16 cellular contexts compared by ENCODE assay signal in genomic region chr2:237341872-237342271, GRCh38.
DNase-seq lines count a peak whose midpoint lies in the region; ATAC-seq and TF ChIP-seq lines count a peak whose summit lies in the region.
"Had no signal": no experiment of that assay in that cellular context is flagged by ENCODE, and none has a peak within 500 bp of the region (broad histone marks: within the 10 kb centered on the region; RNA-seq: fewer than 3 reads in every experiment).

No MANE protein-coding gene starts in this region.

- H3K9me3 ChIP-seq in parathyroid adenoma (ENCODE audit: control insufficient read depth, low read length) (no peaks in the 10 kb centered on the region), testis (no peaks in the 10 kb centered on the region)
- H3K9me3 ChIP-seq: ascending aorta, gastrocnemius medialis had no signal

- TF ChIP-seq CTCF in fibroblast of mammary gland (conservative IDR thresholded peaks at IDR 0.05; ENCODE audit: control insufficient read depth, insufficient read depth, low read depth, low read length) = no peak
- TF ChIP-seq CTCF in parathyroid adenoma (IDR thresholded peaks at IDR 0.05) = no peak
- no peak for TF ChIP-seq CTCF in testis (IDR thresholded peaks at IDR 0.05)

- DNase-seq in DMS53 treated with DMSO at 0.1 percent for 48 hours (lab: John Stamatoyannopoulos, UW; ENCODE audit: unreplicated experiment) (peak; percentile 18), NCI-H69 (lab: John Stamatoyannopoulos, UW) (peak; percentile 1), fibroblast of mammary gland (ENCODE audit: low read depth) (peak; percentile 65), GM19238 (ENCODE audit: insufficient read length, low spot score) (no peak), testis (no peak), NCI-H1930 (lab: John Stamatoyannopoulos, UW) (no peak)
- DNase-seq: activated CD8-positive, alpha-beta T cell treated with anti-CD3 and anti-CD28 coated beads, Interleukin-2, amount 10 ng/mL, durations not matched to agents 7 days and 5 days; Karpas-422; midbrain; posterior cingulate gyrus had no signal

- H3K4me3 ChIP-seq in fibroblast of mammary gland (ENCODE audit: control insufficient read depth, low read depth, low read length) (no peak overlapping the region), parathyroid adenoma (ENCODE audit: low read depth, low read length) (no peak overlapping the region), testis (no peak overlapping the region)
- H3K4me3 ChIP-seq: ascending aorta, gastrocnemius medialis had no signal

- H3K36me3 ChIP-seq in parathyroid adenoma (ENCODE audit: control insufficient read depth, insufficient read depth, low read length) = no peaks in the 10 kb centered on the region
- no peaks in the 10 kb centered on the region for H3K36me3 ChIP-seq in testis (ENCODE audit: low read depth, missing control alignments)
- H3K36me3 ChIP-seq: gastrocnemius medialis had no signal

- intact Hi-C loops in testis (cut with DNase I; ENCODE audit: low total_unique reads) = no loop called here

- H3K9ac ChIP-seq in parathyroid adenoma = no peak overlapping the region

- H2AFZ ChIP-seq in parathyroid adenoma = peak overlapping the region; percentile 14

- H3K79me2 ChIP-seq in parathyroid adenoma = no peaks in the 10 kb centered on the region

- ATAC-seq in esophagus mucosa = no peak
- ATAC-seq: activated CD8-positive, alpha-beta T cell treated with anti-CD3 and anti-CD28 coated beads, Interleukin-2, amount 10 ng/mL, durations not matched to agents 7 days and 5 days; gastrocnemius medialis had no signal

- no peak overlapping the region for H3K27ac ChIP-seq in parathyroid adenoma
- H3K27ac ChIP-seq in testis = no peak overlapping the region
- H3K27ac ChIP-seq: ascending aorta, HL-60, VCaP had no signal

- peak overlapping the region; percentile 19 for H3K4me2 ChIP-seq in parathyroid adenoma (ENCODE audit: low read length)

- 75 to 81% methylated on average over 4 of the region's 4 CpGs for WGBS in testis, 2 donors

- H3K27me3 ChIP-seq in parathyroid adenoma (ENCODE audit: control insufficient read depth, insufficient read depth, low read length) = no peaks in the 10 kb centered on the region
- H3K27me3 ChIP-seq in testis = no peaks in the 10 kb centered on the region
- H3K27me3 ChIP-seq: ascending aorta, gastrocnemius medialis had no signal

- TF ChIP-seq POLR2A in testis (IDR thresholded peaks at IDR 0.05) = no peak

- H3K4me1 ChIP-seq in parathyroid adenoma (no peaks in the 10 kb centered on the region), testis (no peaks in the 10 kb centered on the region)
- H3K4me1 ChIP-seq: ascending aorta, gastrocnemius medialis had no signal

Comparison
In these comparisons a context has a peak if more than half of its experiments do, and no peak if none do; other contexts are left out.
1. DNase-seq: peak in DMS53 treated with DMSO at 0.1 percent for 48 hours (single experiment), NCI-H69 (single experiment) and fibroblast of mammary gland (single experiment); none in GM19238 (single experiment), testis (single experiment) and NCI-H1930 (0 of 2).